Comparison of ENCODE assay signal across 2 cellular contexts in genomic region chr9:78321505-78321904, GRCh38.
A peak's percentile ranks its signal among the peaks of the same experiment; 100 is the strongest.
TF ChIP-seq lines count a peak whose summit lies in the region.

No MANE protein-coding gene starts in this region.

TF ChIP-seq in HepG2, 621 proteins besides CTCF, POLR2A, EP300 and RAD21:
- 0 out of 2 replicates have a peak, but pooled peaks have one; percentile 5 for TF ChIP-seq POLR2AphosphoS5 (IDR thresholded peaks at IDR 0.05; ENCODE audit: low read depth, low read length)
- TF ChIP-seq RBM22 (optimal IDR thresholded peaks at IDR 0.05; ENCODE audit: low read length): peak; percentile 78
- no peak for TF ChIP-seq NR2F1 (CRISPR knock-in tag; IDR thresholded peaks at IDR 0.05)
TF ChIP-seq in HepG2: peak in this region for 2.

TF ChIP-seq in GM12878, 131 proteins besides CTCF, POLR2A, EP300 and RAD21:
- TF ChIP-seq TCF7 (IDR thresholded peaks at IDR 0.05; ENCODE audit: borderline replicate concordance): no peak
- TF ChIP-seq ZBED1 (IDR thresholded peaks at IDR 0.05; ENCODE audit: borderline replicate concordance): no peak
- TF ChIP-seq BACH1 (IDR thresholded peaks at IDR 0.05; ENCODE audit: borderline replicate concordance): no peak
- TF ChIP-seq CHD2 (IDR thresholded peaks at IDR 0.05; ENCODE audit: borderline replicate concordance, low read depth, low read length): no peak
- TF ChIP-seq YY1 (IDR thresholded peaks at IDR 0.05; ENCODE audit: low read depth, low read length): no peak
- TF ChIP-seq NKRF (conservative IDR thresholded peaks at IDR 0.05): no peak
- TF ChIP-seq SMC3 (IDR thresholded peaks at IDR 0.05; ENCODE audit: borderline replicate concordance, low read length): no peak
- no peak for TF ChIP-seq RELB (IDR thresholded peaks at IDR 0.05; ENCODE audit: low read depth)
- no peak for TF ChIP-seq TCF3 (IDR thresholded peaks at IDR 0.05; ENCODE audit: borderline replicate concordance, insufficient read depth, low read depth, low read length)
- no peak for TF ChIP-seq SIX5 (IDR thresholded peaks at IDR 0.05; ENCODE audit: low read depth, low read length, severe bottlenecking)
- no peak for TF ChIP-seq RFX5 (IDR thresholded peaks at IDR 0.05; ENCODE audit: low read depth, low read length)
- TF ChIP-seq, protein P1, sequence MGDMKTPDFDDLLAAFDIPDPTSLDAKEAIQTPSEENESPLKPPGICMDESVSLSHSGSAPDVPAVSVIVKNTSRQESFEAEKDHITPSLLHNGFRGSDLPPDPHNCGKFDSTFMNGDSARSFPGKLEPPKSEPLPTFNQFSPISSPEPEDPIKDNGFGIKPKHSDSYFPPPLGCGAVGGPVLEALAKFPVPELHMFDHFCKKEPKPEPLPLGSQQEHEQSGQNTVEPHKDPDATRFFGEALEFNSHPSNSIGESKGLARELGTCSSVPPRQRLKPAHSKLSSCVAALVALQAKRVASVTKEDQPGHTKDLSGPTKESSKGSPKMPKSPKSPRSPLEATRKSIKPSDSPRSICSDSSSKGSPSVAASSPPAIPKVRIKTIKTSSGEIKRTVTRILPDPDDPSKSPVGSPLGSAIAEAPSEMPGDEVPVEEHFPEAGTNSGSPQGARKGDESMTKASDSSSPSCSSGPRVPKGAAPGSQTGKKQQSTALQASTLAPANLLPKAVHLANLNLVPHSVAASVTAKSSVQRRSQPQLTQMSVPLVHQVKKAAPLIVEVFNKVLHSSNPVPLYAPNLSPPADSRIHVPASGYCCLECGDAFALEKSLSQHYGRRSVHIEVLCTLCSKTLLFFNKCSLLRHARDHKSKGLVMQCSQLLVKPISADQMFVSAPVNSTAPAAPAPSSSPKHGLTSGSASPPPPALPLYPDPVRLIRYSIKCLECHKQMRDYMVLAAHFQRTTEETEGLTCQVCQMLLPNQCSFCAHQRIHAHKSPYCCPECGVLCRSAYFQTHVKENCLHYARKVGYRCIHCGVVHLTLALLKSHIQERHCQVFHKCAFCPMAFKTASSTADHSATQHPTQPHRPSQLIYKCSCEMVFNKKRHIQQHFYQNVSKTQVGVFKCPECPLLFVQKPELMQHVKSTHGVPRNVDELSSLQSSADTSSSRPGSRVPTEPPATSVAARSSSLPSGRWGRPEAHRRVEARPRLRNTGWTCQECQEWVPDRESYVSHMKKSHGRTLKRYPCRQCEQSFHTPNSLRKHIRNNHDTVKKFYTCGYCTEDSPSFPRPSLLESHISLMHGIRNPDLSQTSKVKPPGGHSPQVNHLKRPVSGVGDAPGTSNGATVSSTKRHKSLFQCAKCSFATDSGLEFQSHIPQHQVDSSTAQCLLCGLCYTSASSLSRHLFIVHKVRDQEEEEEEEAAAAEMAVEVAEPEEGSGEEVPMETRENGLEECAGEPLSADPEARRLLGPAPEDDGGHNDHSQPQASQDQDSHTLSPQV (IDR thresholded peaks at IDR 0.05): no peak
- TF ChIP-seq, protein P2, sequence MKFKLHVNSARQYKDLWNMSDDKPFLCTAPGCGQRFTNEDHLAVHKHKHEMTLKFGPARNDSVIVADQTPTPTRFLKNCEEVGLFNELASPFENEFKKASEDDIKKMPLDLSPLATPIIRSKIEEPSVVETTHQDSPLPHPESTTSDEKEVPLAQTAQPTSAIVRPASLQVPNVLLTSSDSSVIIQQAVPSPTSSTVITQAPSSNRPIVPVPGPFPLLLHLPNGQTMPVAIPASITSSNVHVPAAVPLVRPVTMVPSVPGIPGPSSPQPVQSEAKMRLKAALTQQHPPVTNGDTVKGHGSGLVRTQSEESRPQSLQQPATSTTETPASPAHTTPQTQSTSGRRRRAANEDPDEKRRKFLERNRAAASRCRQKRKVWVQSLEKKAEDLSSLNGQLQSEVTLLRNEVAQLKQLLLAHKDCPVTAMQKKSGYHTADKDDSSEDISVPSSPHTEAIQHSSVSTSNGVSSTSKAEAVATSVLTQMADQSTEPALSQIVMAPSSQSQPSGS (IDR thresholded peaks at IDR 0.05; ENCODE audit: low read length): no peak
